ENCODE assay signal across 1 cellular context in the genomic region with DNA sequence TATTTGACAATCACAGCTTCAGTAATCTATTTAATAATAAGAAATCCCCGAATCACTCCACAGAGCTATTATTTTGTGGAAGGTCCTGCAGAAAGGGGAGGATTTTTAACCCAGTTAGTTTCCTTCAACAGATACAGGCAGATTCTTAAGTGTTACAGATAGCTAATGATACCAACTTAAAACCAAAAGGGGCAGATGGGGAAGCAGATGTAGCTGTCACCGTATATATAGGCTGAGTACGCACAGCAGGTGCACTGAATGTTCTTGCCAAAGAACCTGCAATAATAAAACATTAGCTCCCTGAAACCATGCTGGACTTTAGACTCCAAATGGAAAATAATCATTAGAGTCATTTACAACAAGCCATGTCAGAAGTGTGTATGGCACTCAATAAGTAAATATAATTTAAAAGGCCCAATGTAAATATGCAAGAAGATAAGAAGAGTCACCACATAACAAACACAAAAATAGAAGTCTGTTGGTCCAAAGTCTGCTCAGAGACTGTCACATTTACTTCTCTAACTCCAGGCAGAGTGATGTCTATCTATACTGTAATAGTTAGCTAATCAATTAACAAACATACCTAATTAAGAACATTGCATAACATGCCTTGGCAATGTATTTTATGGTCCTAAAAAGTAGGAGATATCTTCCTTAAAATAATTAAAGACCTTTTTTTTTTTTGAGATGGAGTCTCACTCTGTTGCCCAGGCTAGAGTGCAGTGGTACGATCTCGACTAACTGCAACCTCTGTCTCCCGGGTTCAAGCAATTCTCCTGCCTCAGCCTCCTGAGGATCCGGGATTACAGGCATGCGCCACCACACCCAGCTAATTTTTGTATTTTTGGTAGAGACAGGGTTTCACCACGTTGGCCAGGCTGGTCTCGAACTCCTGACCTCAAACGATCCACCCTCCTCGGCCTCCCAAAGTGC.
A peak's percentile ranks its signal among the peaks of the same experiment; 100 is the strongest.
TF ChIP-seq lines count a peak whose summit lies in the region.

No MANE protein-coding gene starts in this region.

TF ChIP-seq in HepG2, 621 proteins besides CTCF, POLR2A, EP300 and RAD21 (continued from another document and continues in another):
- TF ChIP-seq, protein P1, sequence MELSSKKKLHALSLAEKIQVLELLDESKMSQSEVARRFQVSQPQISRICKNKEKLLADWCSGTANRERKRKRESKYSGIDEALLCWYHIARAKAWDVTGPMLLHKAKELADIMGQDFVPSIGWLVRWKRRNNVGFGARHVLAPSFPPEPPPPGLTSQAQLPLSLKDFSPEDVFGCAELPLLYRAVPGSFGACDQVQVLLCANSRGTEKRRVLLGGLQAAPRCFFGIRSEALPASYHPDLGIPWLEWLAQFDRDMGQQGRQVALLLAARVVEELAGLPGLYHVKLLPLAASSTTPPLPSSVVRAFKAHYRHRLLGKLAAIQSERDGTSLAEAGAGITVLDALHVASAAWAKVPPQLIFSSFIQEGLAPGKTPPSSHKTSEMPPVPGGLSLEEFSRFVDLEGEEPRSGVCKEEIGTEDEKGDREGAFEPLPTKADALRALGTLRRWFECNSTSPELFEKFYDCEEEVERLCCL (CRISPR knock-in tag; IDR thresholded peaks at IDR 0.05; ENCODE audit: borderline replicate concordance) = 0 out of 2 replicates have a peak, but pooled peaks have one; percentile 73
- TF ChIP-seq CBX2 (IDR thresholded peaks at IDR 0.05; ENCODE audit: low read depth, low read length) (no peak), CBX2 (CRISPR knock-in tag; IDR thresholded peaks at IDR 0.05; ENCODE audit: low read depth) (no peak; the same call in 1 of the 2 replicates), ZNF782 (CRISPR knock-in tag; IDR thresholded peaks at IDR 0.05; ENCODE audit: borderline replicate concordance) (no peak), HIVEP1 (CRISPR knock-in tag; IDR thresholded peaks at IDR 0.05) (no peak), ZNF260 (CRISPR knock-in tag; IDR thresholded peaks at IDR 0.05; ENCODE audit: borderline replicate concordance, low read depth) (no peak), RARA (CRISPR knock-in tag; IDR thresholded peaks at IDR 0.05) (peak; percentile 97), STAG1 (CRISPR knock-in tag; IDR thresholded peaks at IDR 0.05) (peak; percentile 35; the same call in 1 of the 2 replicates), PAX8 (CRISPR knock-in tag; IDR thresholded peaks at IDR 0.05; ENCODE audit: borderline replicate concordance) (no peak), ZNF232 (CRISPR knock-in tag; IDR thresholded peaks at IDR 0.05; ENCODE audit: borderline replicate concordance) (0 out of 2 replicates have a peak, but pooled peaks have one; percentile 62), KDM2A (CRISPR knock-in tag; IDR thresholded peaks at IDR 0.05; ENCODE audit: borderline replicate concordance, low read depth) (no peak), ZNF446 (CRISPR knock-in tag; IDR thresholded peaks at IDR 0.05) (no peak), SIN3B (IDR thresholded peaks at IDR 0.05; ENCODE audit: low read length) (no peak), ZNF607 (CRISPR knock-in tag; IDR thresholded peaks at IDR 0.05; ENCODE audit: borderline replicate concordance) (peak; percentile 70; the same call in 1 of the 2 replicates), ZKSCAN5 (CRISPR knock-in tag; IDR thresholded peaks at IDR 0.05) (no peak), TGIF2 (CRISPR knock-in tag; IDR thresholded peaks at IDR 0.05) (no peak), ISL2 (CRISPR knock-in tag; IDR thresholded peaks at IDR 0.05) (peak; percentile 99), ESRRA (CRISPR knock-in tag; IDR thresholded peaks at IDR 0.05; ENCODE audit: low read depth) (peak; percentile 78; the same call in 1 of the 2 replicates), ZFP82 (CRISPR knock-in tag; IDR thresholded peaks at IDR 0.05; ENCODE audit: borderline replicate concordance) (peak; percentile 95), ZFP36 (IDR thresholded peaks at IDR 0.05; ENCODE audit: borderline replicate concordance, low read depth, low read length, partially characterized antibody) (peak; percentile 75), ZNF703 (CRISPR knock-in tag; IDR thresholded peaks at IDR 0.05; ENCODE audit: borderline replicate concordance) (peak; percentile 91; the same call in 1 of the 2 replicates), FOXK2 (IDR thresholded peaks at IDR 0.05) (peak; percentile 97)
- TF ChIP-seq, protein P2, sequence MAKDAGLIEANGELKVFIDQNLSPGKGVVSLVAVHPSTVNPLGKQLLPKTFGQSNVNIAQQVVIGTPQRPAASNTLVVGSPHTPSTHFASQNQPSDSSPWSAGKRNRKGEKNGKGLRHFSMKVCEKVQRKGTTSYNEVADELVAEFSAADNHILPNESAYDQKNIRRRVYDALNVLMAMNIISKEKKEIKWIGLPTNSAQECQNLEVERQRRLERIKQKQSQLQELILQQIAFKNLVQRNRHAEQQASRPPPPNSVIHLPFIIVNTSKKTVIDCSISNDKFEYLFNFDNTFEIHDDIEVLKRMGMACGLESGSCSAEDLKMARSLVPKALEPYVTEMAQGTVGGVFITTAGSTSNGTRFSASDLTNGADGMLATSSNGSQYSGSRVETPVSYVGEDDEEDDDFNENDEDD (CRISPR knock-in tag; IDR thresholded peaks at IDR 0.05; ENCODE audit: borderline replicate concordance) = no peak; the same call in 1 of the 2 replicates
- TF ChIP-seq, protein P3, sequence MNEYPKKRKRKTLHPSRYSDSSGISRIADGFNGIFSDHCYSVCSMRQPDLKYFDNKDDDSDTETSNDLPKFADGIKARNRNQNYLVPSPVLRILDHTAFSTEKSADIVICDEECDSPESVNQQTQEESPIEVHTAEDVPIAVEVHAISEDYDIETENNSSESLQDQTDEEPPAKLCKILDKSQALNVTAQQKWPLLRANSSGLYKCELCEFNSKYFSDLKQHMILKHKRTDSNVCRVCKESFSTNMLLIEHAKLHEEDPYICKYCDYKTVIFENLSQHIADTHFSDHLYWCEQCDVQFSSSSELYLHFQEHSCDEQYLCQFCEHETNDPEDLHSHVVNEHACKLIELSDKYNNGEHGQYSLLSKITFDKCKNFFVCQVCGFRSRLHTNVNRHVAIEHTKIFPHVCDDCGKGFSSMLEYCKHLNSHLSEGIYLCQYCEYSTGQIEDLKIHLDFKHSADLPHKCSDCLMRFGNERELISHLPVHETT (CRISPR knock-in tag; conservative IDR thresholded peaks at IDR 0.05) = peak; percentile 80
- TF ChIP-seq, protein P4, sequence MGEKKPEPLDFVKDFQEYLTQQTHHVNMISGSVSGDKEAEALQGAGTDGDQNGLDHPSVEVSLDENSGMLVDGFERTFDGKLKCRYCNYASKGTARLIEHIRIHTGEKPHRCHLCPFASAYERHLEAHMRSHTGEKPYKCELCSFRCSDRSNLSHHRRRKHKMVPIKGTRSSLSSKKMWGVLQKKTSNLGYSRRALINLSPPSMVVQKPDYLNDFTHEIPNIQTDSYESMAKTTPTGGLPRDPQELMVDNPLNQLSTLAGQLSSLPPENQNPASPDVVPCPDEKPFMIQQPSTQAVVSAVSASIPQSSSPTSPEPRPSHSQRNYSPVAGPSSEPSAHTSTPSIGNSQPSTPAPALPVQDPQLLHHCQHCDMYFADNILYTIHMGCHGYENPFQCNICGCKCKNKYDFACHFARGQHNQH (CRISPR knock-in tag; IDR thresholded peaks at IDR 0.05) = peak; percentile 98
- TF ChIP-seq, protein P5, sequence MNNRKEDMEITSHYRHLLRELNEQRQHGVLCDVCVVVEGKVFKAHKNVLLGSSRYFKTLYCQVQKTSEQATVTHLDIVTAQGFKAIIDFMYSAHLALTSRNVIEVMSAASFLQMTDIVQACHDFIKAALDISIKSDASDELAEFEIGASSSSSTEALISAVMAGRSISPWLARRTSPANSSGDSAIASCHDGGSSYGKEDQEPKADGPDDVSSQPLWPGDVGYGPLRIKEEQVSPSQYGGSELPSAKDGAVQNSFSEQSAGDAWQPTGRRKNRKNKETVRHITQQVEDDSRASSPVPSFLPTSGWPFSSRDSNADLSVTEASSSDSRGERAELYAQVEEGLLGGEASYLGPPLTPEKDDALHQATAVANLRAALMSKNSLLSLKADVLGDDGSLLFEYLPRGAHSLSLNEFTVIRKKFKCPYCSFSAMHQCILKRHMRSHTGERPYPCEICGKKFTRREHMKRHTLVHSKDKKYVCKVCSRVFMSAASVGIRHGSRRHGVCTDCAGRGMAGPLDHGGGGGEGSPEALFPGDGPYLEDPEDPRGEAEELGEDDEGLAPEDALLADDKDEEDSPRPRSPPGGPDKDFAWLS (CRISPR knock-in tag; IDR thresholded peaks at IDR 0.05; ENCODE audit: borderline replicate concordance) = no peak
- TF ChIP-seq, protein P6, sequence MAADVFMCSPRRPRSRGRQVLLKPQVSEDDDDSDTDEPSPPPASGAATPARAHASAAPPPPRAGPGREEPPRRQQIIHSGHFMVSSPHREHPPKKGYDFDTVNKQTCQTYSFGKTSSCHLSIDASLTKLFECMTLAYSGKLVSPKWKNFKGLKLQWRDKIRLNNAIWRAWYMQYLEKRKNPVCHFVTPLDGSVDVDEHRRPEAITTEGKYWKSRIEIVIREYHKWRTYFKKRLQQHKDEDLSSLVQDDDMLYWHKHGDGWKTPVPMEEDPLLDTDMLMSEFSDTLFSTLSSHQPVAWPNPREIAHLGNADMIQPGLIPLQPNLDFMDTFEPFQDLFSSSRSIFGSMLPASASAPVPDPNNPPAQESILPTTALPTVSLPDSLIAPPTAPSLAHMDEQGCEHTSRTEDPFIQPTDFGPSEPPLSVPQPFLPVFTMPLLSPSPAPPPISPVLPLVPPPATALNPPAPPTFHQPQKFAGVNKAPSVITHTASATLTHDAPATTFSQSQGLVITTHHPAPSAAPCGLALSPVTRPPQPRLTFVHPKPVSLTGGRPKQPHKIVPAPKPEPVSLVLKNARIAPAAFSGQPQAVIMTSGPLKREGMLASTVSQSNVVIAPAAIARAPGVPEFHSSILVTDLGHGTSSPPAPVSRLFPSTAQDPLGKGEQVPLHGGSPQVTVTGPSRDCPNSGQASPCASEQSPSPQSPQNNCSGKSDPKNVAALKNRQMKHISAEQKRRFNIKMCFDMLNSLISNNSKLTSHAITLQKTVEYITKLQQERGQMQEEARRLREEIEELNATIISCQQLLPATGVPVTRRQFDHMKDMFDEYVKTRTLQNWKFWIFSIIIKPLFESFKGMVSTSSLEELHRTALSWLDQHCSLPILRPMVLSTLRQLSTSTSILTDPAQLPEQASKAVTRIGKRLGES (CRISPR knock-in tag; IDR thresholded peaks at IDR 0.05; ENCODE audit: borderline replicate concordance) = no peak; the same call in 1 of the 2 replicates
- TF ChIP-seq, protein P7, sequence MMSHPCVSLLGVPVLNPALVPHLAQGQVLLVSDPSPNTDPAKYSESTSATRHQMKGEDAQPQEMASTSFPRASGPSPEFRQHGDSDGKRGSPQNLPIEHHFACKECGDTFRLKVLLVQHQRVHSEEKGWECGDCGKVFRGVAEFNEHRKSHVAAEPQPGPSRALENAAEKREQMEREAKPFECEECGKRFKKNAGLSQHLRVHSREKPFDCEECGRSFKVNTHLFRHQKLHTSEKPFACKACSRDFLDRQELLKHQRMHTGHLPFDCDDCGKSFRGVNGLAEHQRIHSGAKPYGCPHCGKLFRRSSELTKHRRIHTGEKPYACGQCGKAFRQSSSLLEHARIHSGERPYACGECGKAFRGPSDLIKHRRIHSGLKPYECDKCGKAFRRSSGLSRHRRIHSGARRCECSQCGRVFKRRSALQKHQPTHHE (CRISPR knock-in tag; IDR thresholded peaks at IDR 0.05; ENCODE audit: borderline replicate concordance) = peak; percentile 96; the same call in 1 of the 2 replicates
- TF ChIP-seq, protein P8, sequence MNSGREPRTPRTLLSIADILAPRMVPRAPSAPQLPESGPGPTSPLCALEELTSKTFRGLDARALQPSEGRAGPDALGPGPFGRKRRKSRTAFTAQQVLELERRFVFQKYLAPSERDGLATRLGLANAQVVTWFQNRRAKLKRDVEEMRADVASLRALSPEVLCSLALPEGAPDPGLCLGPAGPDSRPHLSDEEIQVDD (CRISPR knock-in tag; IDR thresholded peaks at IDR 0.05; ENCODE audit: borderline replicate concordance) = no peak
- TF ChIP-seq, protein P9, sequence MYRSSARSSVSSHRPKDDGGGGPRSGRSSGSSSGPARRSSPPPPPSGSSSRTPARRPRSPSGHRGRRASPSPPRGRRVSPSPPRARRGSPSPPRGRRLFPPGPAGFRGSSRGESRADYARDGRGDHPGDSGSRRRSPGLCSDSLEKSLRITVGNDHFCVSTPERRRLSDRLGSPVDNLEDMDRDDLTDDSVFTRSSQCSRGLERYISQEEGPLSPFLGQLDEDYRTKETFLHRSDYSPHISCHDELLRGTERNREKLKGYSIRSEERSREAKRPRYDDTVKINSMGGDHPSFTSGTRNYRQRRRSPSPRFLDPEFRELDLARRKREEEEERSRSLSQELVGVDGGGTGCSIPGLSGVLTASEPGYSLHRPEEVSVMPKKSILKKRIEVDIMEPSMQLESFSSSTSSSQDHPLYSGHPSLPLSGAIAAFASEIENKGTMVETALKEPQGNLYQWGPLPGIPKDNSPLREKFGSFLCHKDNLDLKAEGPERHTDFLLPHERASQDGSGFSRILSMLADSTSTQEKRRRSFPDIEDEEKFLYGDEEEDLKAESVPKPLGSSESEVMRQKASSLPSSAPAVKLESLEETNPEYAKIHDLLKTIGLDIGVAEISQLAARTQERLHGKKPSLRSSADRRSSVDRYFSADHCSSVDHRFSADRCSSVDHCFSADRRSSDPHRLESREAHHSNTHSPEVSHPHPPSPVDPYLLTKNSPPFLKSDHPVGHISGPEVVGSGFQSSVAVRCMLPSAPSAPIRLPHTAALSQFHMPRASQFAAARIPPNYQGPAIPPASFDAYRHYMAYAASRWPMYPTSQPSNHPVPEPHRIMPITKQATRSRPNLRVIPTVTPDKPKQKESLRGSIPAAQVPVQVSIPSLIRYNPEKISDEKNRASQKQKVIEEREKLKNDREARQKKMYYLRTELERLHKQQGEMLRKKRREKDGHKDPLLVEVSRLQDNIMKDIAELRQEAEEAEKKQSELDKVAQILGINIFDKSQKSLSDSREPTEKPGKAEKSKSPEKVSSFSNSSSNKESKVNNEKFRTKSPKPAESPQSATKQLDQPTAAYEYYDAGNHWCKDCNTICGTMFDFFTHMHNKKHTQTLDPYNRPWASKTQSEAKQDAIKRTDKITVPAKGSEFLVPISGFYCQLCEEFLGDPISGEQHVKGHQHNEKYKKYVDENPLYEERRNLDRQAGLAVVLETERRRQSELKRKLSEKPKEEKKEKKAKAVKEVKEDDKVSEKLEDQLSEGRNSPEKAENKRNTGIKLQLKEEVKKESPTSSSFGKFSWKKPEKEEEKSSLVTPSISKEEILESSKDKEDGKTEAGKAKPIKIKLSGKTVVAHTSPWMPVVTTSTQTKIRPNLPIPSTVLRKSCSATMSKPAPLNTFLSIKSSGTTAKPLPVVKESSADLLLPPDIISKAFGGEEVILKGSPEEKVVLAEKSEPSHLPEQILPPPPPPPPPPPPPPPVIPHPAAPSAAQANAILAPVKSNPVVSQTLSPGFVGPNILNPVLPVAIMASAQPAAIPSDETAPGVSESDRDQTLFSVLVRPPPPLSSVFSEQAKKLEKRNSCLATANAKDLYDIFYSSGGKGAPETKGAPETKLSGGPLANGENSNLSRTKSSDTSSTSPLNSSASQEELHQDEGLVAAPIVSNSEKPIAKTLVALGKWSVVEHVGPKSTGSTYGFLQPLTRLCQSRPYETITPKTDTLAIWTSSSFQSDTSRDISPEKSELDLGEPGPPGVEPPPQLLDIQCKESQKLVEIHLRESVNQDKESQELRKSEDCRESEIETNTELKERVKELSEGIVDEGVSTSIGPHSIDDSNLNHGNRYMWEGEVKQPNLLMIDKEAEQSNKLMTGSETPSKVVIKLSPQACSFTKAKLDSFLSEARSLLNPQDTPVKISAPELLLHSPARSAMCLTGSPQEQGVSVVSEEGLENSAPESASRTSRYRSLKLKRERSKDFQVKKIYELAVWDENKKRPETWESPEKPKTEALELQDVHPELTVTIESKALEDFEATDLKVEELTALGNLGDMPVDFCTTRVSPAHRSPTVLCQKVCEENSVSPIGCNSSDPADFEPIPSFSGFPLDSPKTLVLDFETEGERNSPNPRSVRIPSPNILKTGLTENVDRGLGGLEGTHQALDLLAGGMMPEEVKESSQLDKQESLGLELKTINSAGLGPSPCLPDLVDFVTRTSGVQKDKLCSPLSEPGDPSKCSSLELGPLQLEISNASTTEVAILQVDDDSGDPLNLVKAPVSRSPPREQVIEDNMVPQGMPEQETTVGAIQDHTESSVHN (CRISPR knock-in tag; IDR thresholded peaks at IDR 0.05) = no peak
